In genomic region chr16:87954361-87954760, GRCh38 we compare ENCODE assay signal across 13 cellular contexts. TPM values are rescaled to one million over a fixed set of nuclear protein-coding genes. Genes with fewer than 3 reads are reported as not detected.
DNase-seq lines count a peak whose midpoint lies in the region; TF ChIP-seq lines count a peak whose summit lies in the region.
"Had no signal": no experiment of that assay in that cellular context is flagged by ENCODE, and none has a peak within 500 bp of the region (broad histone marks: within the 10 kb centered on the region; RNA-seq: fewer than 3 reads in every experiment).

No MANE protein-coding gene starts in this region.

- CTCF ChIA-PET in activated naive CD4-positive, alpha-beta T cell treated with anti-CD3 and anti-CD28 coated beads for 36 hours (lab: Charles Lee): no interaction called here

- H3K27ac ChIP-seq in breast epithelium: peak overlapping the region; percentile 95 to 97

- peaks cover 17% of the 10 kb centered on the region for H3K36me3 Mint-ChIP-seq in activated naive CD4-positive, alpha-beta T cell treated with anti-CD3 and anti-CD28 coated beads for 36 hours (ENCODE audit: low read depth)
- peaks cover 6% of the 10 kb centered on the region for H3K36me3 Mint-ChIP-seq in mesothelial cell of epicardium
- H3K36me3 Mint-ChIP-seq in type B pancreatic cell: peaks cover 21% of the 10 kb centered on the region

- peak overlapping the region; percentile 99 for H3K27ac Mint-ChIP-seq in activated naive CD4-positive, alpha-beta T cell treated with anti-CD3 and anti-CD28 coated beads for 36 hours
- H3K27ac Mint-ChIP-seq in mesothelial cell of epicardium (peak overlapping the region; percentile 88), type B pancreatic cell (peak overlapping the region; percentile 86)

- no peaks in the 10 kb centered on the region for H3K36me3 ChIP-seq in breast epithelium

- intact Hi-C loops in activated naive CD4-positive, alpha-beta T cell treated with anti-CD3 and anti-CD28 coated beads for 36 hours (cut with micrococcal nuclease): loop anchor here (5.0 kb wide), 1 partner anchor 33 kb away; no protein-coding TSS in a partner anchor
- intact Hi-C loops in breast epithelium (cut with DNase I; ENCODE audit: low total_unique reads): no loop called here

- H3K4me1 ChIP-seq in breast epithelium: peaks cover 16 to 35% of the 10 kb centered on the region in 2 donors

- peaks cover 71% of the 10 kb centered on the region for H3K4me1 Mint-ChIP-seq in activated naive CD4-positive, alpha-beta T cell treated with anti-CD3 and anti-CD28 coated beads for 36 hours (ENCODE audit: low read depth)
- H3K4me1 Mint-ChIP-seq in mesothelial cell of epicardium: peaks cover 60% of the 10 kb centered on the region
- peaks cover 64% of the 10 kb centered on the region for H3K4me1 Mint-ChIP-seq in type B pancreatic cell (ENCODE audit: unreplicated experiment)

- no peaks in the 10 kb centered on the region for H3K27me3 Mint-ChIP-seq in activated naive CD4-positive, alpha-beta T cell treated with anti-CD3 and anti-CD28 coated beads for 36 hours (ENCODE audit: low read depth)
- H3K27me3 Mint-ChIP-seq in mesothelial cell of epicardium (ENCODE audit: low read depth) (no peaks in the 10 kb centered on the region), type B pancreatic cell (no peaks in the 10 kb centered on the region)

- no peak for DNase-seq in activated naive CD4-positive, alpha-beta T cell treated with anti-CD3 and anti-CD28 coated beads for 36 hours
- DNase-seq in activated naive CD4-positive, alpha-beta T cell treated with anti-CD3 and anti-CD28 coated beads, Interleukin-2, amount 50 U/mL, for 16 hours: no peak
- no peak for DNase-seq in breast epithelium (ENCODE audit: low spot score in 2 of 2)
- no peak for DNase-seq in mesothelial cell of epicardium (ENCODE audit: low spot score in 2 of 2, unreplicated experiment in 2 of 2)
- DNase-seq in type B pancreatic cell (ENCODE audit: extremely low spot score, unreplicated experiment): no peak
- DNase-seq in NOMO-1 treated with DMSO at 0.1 percent for 48 hours (lab: John Stamatoyannopoulos, UW; ENCODE audit: unreplicated experiment): no peak
- DNase-seq in NCI-H1930 (lab: John Stamatoyannopoulos, UW): no peak
- DNase-seq in DMS79 treated with DMSO at 0.1 percent for 48 hours (lab: John Stamatoyannopoulos, UW): no peak
- DNase-seq: activated gamma-delta T cell, NCI-H2081 had no signal

- H3K4me3 Mint-ChIP-seq in activated naive CD4-positive, alpha-beta T cell treated with anti-CD3 and anti-CD28 coated beads for 36 hours: no peak overlapping the region
- peak overlapping the region; percentile 75 for H3K4me3 Mint-ChIP-seq in mesothelial cell of epicardium
- peak overlapping the region; percentile 76 for H3K4me3 Mint-ChIP-seq in type B pancreatic cell

- no peaks in the 10 kb centered on the region for H3K9me3 Mint-ChIP-seq in activated naive CD4-positive, alpha-beta T cell treated with anti-CD3 and anti-CD28 coated beads for 36 hours
- H3K9me3 Mint-ChIP-seq in mesothelial cell of epicardium: no peaks in the 10 kb centered on the region
- H3K9me3 Mint-ChIP-seq in type B pancreatic cell: no peaks in the 10 kb centered on the region

- H3K27me3 ChIP-seq in breast epithelium: no peaks in the 10 kb centered on the region

- TF ChIP-seq POLR2A in breast epithelium (IDR thresholded peaks at IDR 0.05): no peak

- no peaks in the 10 kb centered on the region for H3K9me3 ChIP-seq in breast epithelium

- peak overlapping the region in 2 of 3 donors; percentile 24 to 54 for H3K4me3 ChIP-seq in breast epithelium

- TF ChIP-seq CTCF in breast epithelium (IDR thresholded peaks at IDR 0.05) (no peak), mesothelial cell of epicardium (IDR thresholded peaks at IDR 0.05; ENCODE audit: unreplicated experiment) (no peak), type B pancreatic cell (conservative IDR thresholded peaks at IDR 0.05) (no peak)

RNA-seq across cellular contexts. Expression of gene BANP, which starts 3.1 kb away (rescaled TPM):
- total RNA-seq in activated naive CD4-positive, alpha-beta T cell treated with anti-CD3 and anti-CD28 coated beads for 36 hours: 10 to 100 TPM; 35.1 to 38.6 TPM
- 10 to 100 TPM; 21.9 to 45.4 (median 32.4) TPM for total RNA-seq in breast epithelium
- total RNA-seq in mesothelial cell of epicardium: 41.2 to 44.9 TPM (median 43.6 TPM) in 3 replicates
- 28.3 and 36.9 TPM in 2 replicates for total RNA-seq in type B pancreatic cell (ENCODE audit: low replicate concordance)

RNA-seq across cellular contexts. Expression of gene CA5A, which starts 18.0 kb away (rescaled TPM):
- total RNA-seq in activated naive CD4-positive, alpha-beta T cell treated with anti-CD3 and anti-CD28 coated beads for 36 hours: not detected
- total RNA-seq in breast epithelium (not detected), mesothelial cell of epicardium (not detected in 3 replicates), type B pancreatic cell (ENCODE audit: low replicate concordance) (0.70 TPM in 1 of 2 replicates, not detected in the other)
- total RNA-seq: esophagus mucosa, H1, mesenteric fat pad had no signal
